ENCODE assay signal across 9 cellular contexts in the genomic region with DNA sequence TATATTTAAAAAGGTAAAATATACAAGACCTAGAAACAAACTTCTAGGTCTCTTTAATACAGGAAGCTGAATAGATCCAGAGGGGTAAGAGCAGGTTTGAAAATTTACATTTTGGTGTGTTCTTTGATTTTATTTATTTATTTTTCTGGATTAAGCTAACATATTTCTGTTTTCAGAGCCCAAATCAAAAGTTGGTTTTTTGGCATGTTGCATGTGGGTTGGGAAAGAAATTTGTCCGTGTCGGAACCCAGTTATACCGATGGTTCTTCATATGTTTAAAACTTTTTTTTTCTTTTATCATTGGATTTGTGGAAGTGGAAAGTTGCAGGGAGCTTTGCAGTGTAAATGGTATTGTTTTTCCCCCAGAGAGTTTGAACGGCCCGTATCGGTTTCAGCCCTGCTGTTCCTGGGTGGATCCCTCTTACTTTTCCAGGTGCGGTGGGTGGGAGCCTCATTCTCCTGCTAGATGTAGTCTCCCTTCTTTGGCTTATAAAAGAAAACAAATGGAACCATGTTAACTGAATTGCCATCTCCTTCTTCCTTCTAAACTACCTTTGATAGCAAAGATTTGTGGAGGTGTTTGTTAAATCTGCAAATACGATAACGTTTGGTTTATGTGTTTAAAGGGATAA. TPM values are rescaled to one million over a fixed set of nuclear protein-coding genes. Genes with fewer than 3 reads are reported as not detected.
A peak's percentile ranks its signal among the peaks of the same experiment; 100 is the strongest.
DNase-seq lines count a peak whose midpoint lies in the region; ATAC-seq, FAIRE-seq and TF ChIP-seq lines count a peak whose summit lies in the region.
"Had no signal": no experiment of that assay in that cellular context is flagged by ENCODE, and none has a peak within 500 bp of the region (broad histone marks: within the 10 kb centered on the region; RNA-seq: fewer than 3 reads in every experiment).

No MANE protein-coding gene starts in this region.

- 4 to 8% (median 6%) methylated on average over 9 of the region's 9 CpGs for WGBS in stomach, 5 donors

- peaks cover 25% of the 10 kb centered on the region for H3K4me1 ChIP-seq in adipocyte (ENCODE audit: control insufficient read depth, insufficient read depth, low read length)
- H3K4me1 ChIP-seq in kidney (ENCODE audit: control insufficient read depth in 1 of 2, insufficient read depth in 1 of 2, low read depth in 1 of 2, low read length in 2 of 2), result peaks cover 12 to 20% of the 10 kb centered on the region in 2 donors
- H3K4me1 ChIP-seq in stomach, result peaks cover 13 to 41% (median 28%) of the 10 kb centered on the region in 4 donors

- H3K27ac ChIP-seq in kidney (ENCODE audit: low read depth in 2 of 2, low read length in 2 of 2), result peak overlapping the region; percentile 92 to 96
- H3K27ac ChIP-seq in stomach, result peak overlapping the region; percentile 77 to 96 (median 92)

- ATAC-seq in GM21825 (IDR thresholded peaks at IDR 0.05; ENCODE audit: unreplicated experiment), result no peak
- no peak for ATAC-seq in HG03520 (IDR thresholded peaks at IDR 0.05; ENCODE audit: unreplicated experiment)

- H3K27me3 ChIP-seq in adipocyte (replicated peaks; ENCODE audit: control insufficient read depth, insufficient read depth, low read length), result no peaks in the 10 kb centered on the region
- no peaks in the 10 kb centered on the region for H3K27me3 ChIP-seq in stomach

- H3K9ac ChIP-seq in adipocyte (ENCODE audit: low read length) (peak overlapping the region; percentile 96), kidney (ENCODE audit: low read length in 2 of 2) (peak overlapping the region; percentile 86 to 99)

- peak; percentile 38 for DNase-seq in DMS 273 (lab: John Stamatoyannopoulos, UW; ENCODE audit: unreplicated experiment)
- DNase-seq in DMS 273 treated with DMSO at 0.1 percent for 48 hours (lab: John Stamatoyannopoulos, UW), result no peak
- DNase-seq in adipocyte (ENCODE audit: low read depth), result peak; percentile 56
- DNase-seq in kidney, result no peak
- no peak for DNase-seq in stomach
- DNase-seq in HuH-7 (ENCODE audit: low spot score), result no peak

- peak overlapping the region; percentile 99 for H3K4me3 ChIP-seq in adipocyte (ENCODE audit: low read length)
- peak overlapping the region; percentile 88 to 99 for H3K4me3 ChIP-seq in kidney (ENCODE audit: low read length in 2 of 2)
- H3K4me3 ChIP-seq in stomach, result peak overlapping the region; percentile 46 to 60 (median 50)

- TF ChIP-seq CTCF in kidney (IDR thresholded peaks at IDR 0.05; ENCODE audit: borderline replicate concordance, extremely low read depth, insufficient read depth), result no peak
- TF ChIP-seq CTCF in stomach (IDR thresholded peaks at IDR 0.05), result no peak

- no peak for TF ChIP-seq POLR2A in stomach (IDR thresholded peaks at IDR 0.05)

- H3K9me3 ChIP-seq in adipocyte (ENCODE audit: control insufficient read depth, low read length) (no peaks in the 10 kb centered on the region), kidney (ENCODE audit: control insufficient read depth in 1 of 2, low read length in 2 of 2) (no peaks in the 10 kb centered on the region), stomach (no peaks in the 10 kb centered on the region)

- no peaks in the 10 kb centered on the region for H3K36me3 ChIP-seq in adipocyte (ENCODE audit: control insufficient read depth, insufficient read depth, low read length, severe bottlenecking)
- no peaks in the 10 kb centered on the region for H3K36me3 ChIP-seq in kidney (ENCODE audit: control insufficient read depth in 1 of 2, insufficient read depth in 2 of 2, low read length in 2 of 2)
- peaks cover 0 to 5% (median 0%) of the 10 kb centered on the region in 4 donors for H3K36me3 ChIP-seq in stomach

- no peak for TF ChIP-seq EP300 in stomach (IDR thresholded peaks at IDR 0.05)

- intact Hi-C loops in kidney (cut with DNase I) (no loop called here), stomach (cut with DNase I; ENCODE audit: low total_unique reads) (no loop called here)

- no peak for FAIRE-seq in kidney (lab: Jason Lieb, UNC)

RNA-seq across cellular contexts. Expression of gene CTNND1, which starts 0.7 kb away (rescaled TPM):
- 272 TPM for total RNA-seq in kidney
- 52.7 TPM for polyA plus RNA-seq in kidney (ENCODE audit: insufficient read depth, low read depth, low replicate concordance)
- 100 to 1,000 TPM; 110 to 447 (median 215) TPM for total RNA-seq in stomach
- 10 to 100 TPM; 45.1 to 98.5 (median 61.3) TPM for polyA plus RNA-seq in stomach

RNA-seq across cellular contexts. Expression of gene BTBD18, which starts 10.7 kb away (rescaled TPM):
- total RNA-seq in kidney, result not detected
- not detected for polyA plus RNA-seq in kidney (ENCODE audit: insufficient read depth, low read depth, low replicate concordance)
- total RNA-seq in stomach, result not detected
- polyA plus RNA-seq in stomach, result not detected
- total RNA-seq: T-helper 1 cell treated with Interleukin-12 subunit alpha and Interleukin-12 subunit beta and Interleukin-4 antibody, amounts not matched to agents 30 ng/mL and 1 ng/mL, for 36 hours had no signal

RNA-seq across cellular contexts. Expression of gene SELENOH, which starts 21.1 kb away (rescaled TPM):
- total RNA-seq in kidney, result 115 TPM
- polyA plus RNA-seq in kidney (ENCODE audit: insufficient read depth, low read depth, low replicate concordance), result 159 TPM
- 100 to 1,000 TPM in 4 of 5 donors, 10 to 100 TPM in 1; 33.8 to 234 (median 152) TPM for total RNA-seq in stomach
- 100 to 1,000 TPM; 158 to 194 (median 183) TPM for polyA plus RNA-seq in stomach

RNA-seq across cellular contexts. Expression of gene TMX2, which starts 50.0 kb away (rescaled TPM):
- total RNA-seq in kidney (86.1 TPM), stomach (10 to 100 TPM; 20.1 to 72.3 (median 38.1) TPM)
- polyA plus RNA-seq in kidney (ENCODE audit: insufficient read depth, low read depth, low replicate concordance) (133 TPM), stomach (10 to 100 TPM; 34.5 to 57.6 (median 35.2) TPM)

RNA-seq across cellular contexts. Expression of gene MED19, which starts 50.3 kb away (rescaled TPM):
- total RNA-seq in kidney (15.2 TPM), stomach (10 to 100 TPM in 3 of 5 donors, 1 to 10 TPM in 1, not detected in 1; 4.4 to 31.7 (median 18.8) TPM)
- polyA plus RNA-seq in kidney (ENCODE audit: insufficient read depth, low read depth, low replicate concordance) (26.1 TPM), stomach (10 to 100 TPM; 14.2 to 23.2 (median 16.8) TPM)

Comparison
In these comparisons a context has a peak if more than half of its experiments do, and no peak if none do; other contexts are left out.
1. DNase-seq: peak in DMS 273 (single experiment) and adipocyte (single experiment); none in DMS 273 treated with DMSO at 0.1 percent for 48 hours (single experiment), kidney (single experiment), stomach (single experiment) and HuH-7 (single experiment).
2. Peak in every context shown above with its lines, with median percentiles within 50 percentile points of each other: H3K4me3 ChIP-seq.